1 cellular context compared by ENCODE assay signal in the genomic region with DNA sequence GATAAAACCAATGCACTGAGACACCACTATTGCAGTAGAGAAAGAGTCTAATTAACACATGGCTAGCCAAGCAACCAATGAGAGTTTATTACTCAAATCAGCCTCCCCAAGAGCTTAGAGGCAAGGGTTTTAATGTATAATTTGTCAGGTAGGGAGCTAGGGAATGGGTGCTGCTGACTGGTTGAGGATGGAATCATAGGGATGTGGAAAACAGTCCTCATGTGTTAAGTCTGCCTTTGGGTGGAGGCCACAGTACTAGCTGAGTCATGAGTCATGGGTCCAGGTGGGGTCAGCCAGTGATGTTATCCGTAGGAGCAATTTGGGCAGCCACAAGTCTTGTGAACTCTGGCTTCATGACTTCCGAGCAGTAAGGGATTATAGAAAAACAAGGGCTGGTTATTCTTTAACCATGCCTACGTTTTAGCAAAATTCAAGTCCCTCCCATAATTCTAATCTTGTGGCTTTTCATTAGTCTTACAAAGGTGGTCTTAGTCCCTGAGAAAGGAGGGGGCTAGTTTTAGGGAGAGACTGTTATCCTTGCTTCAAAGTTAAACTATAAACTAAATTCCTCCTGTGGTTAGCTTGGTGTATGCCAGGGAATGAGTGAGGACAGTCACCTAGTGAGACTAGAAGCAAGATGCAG.
TF ChIP-seq lines count a peak whose summit lies in the region.

No MANE protein-coding gene starts in this region.

TF ChIP-seq in K562, 482 proteins besides CTCF, POLR2A, EP300 and RAD21 (continued from another document):
- TF ChIP-seq, protein P1, sequence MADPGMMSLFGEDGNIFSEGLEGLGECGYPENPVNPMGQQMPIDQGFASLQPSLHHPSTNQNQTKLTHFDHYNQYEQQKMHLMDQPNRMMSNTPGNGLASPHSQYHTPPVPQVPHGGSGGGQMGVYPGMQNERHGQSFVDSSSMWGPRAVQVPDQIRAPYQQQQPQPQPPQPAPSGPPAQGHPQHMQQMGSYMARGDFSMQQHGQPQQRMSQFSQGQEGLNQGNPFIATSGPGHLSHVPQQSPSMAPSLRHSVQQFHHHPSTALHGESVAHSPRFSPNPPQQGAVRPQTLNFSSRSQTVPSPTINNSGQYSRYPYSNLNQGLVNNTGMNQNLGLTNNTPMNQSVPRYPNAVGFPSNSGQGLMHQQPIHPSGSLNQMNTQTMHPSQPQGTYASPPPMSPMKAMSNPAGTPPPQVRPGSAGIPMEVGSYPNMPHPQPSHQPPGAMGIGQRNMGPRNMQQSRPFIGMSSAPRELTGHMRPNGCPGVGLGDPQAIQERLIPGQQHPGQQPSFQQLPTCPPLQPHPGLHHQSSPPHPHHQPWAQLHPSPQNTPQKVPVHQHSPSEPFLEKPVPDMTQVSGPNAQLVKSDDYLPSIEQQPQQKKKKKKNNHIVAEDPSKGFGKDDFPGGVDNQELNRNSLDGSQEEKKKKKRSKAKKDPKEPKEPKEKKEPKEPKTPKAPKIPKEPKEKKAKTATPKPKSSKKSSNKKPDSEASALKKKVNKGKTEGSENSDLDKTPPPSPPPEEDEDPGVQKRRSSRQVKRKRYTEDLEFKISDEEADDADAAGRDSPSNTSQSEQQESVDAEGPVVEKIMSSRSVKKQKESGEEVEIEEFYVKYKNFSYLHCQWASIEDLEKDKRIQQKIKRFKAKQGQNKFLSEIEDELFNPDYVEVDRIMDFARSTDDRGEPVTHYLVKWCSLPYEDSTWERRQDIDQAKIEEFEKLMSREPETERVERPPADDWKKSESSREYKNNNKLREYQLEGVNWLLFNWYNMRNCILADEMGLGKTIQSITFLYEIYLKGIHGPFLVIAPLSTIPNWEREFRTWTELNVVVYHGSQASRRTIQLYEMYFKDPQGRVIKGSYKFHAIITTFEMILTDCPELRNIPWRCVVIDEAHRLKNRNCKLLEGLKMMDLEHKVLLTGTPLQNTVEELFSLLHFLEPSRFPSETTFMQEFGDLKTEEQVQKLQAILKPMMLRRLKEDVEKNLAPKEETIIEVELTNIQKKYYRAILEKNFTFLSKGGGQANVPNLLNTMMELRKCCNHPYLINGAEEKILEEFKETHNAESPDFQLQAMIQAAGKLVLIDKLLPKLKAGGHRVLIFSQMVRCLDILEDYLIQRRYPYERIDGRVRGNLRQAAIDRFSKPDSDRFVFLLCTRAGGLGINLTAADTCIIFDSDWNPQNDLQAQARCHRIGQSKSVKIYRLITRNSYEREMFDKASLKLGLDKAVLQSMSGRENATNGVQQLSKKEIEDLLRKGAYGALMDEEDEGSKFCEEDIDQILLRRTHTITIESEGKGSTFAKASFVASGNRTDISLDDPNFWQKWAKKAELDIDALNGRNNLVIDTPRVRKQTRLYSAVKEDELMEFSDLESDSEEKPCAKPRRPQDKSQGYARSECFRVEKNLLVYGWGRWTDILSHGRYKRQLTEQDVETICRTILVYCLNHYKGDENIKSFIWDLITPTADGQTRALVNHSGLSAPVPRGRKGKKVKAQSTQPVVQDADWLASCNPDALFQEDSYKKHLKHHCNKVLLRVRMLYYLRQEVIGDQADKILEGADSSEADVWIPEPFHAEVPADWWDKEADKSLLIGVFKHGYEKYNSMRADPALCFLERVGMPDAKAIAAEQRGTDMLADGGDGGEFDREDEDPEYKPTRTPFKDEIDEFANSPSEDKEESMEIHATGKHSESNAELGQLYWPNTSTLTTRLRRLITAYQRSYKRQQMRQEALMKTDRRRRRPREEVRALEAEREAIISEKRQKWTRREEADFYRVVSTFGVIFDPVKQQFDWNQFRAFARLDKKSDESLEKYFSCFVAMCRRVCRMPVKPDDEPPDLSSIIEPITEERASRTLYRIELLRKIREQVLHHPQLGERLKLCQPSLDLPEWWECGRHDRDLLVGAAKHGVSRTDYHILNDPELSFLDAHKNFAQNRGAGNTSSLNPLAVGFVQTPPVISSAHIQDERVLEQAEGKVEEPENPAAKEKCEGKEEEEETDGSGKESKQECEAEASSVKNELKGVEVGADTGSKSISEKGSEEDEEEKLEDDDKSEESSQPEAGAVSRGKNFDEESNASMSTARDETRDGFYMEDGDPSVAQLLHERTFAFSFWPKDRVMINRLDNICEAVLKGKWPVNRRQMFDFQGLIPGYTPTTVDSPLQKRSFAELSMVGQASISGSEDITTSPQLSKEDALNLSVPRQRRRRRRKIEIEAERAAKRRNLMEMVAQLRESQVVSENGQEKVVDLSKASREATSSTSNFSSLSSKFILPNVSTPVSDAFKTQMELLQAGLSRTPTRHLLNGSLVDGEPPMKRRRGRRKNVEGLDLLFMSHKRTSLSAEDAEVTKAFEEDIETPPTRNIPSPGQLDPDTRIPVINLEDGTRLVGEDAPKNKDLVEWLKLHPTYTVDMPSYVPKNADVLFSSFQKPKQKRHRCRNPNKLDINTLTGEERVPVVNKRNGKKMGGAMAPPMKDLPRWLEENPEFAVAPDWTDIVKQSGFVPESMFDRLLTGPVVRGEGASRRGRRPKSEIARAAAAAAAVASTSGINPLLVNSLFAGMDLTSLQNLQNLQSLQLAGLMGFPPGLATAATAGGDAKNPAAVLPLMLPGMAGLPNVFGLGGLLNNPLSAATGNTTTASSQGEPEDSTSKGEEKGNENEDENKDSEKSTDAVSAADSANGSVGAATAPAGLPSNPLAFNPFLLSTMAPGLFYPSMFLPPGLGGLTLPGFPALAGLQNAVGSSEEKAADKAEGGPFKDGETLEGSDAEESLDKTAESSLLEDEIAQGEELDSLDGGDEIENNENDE (IDR thresholded peaks at IDR 0.05; ENCODE audit: low read depth, low read length), result no peak
- TF ChIP-seq FOSL1 (tag; conservative IDR thresholded peaks at IDR 0.05) (peak; percentile 63), TRIM24 (IDR thresholded peaks at IDR 0.05) (peak; percentile 27 to 59; a peak in 1 of 4 replicates), JUN (IDR thresholded peaks at IDR 0.05; ENCODE audit: borderline replicate concordance, low read depth, low read length) (0 out of 2 replicates have a peak, but pooled peaks have one; percentile 25), JUN (CRISPR knock-in tag; IDR thresholded peaks at IDR 0.05; ENCODE audit: borderline replicate concordance) (no peak), SMARCE1 (IDR thresholded peaks at IDR 0.05) (no peak), CBX1 (IDR thresholded peaks at IDR 0.05; ENCODE audit: low read depth) (0 out of 2 replicates have a peak, but pooled peaks have one; percentile 5), JUND (IDR thresholded peaks at IDR 0.05; ENCODE audit: borderline replicate concordance, low read depth, low read length) (peak; percentile 69), JUND (tag; IDR thresholded peaks at IDR 0.05; ENCODE audit: borderline replicate concordance, low read depth, low read length) (peak; percentile 62; the same call in 2 of the 3 replicates), MYC (IDR thresholded peaks at IDR 0.05; ENCODE audit: low read depth, low read length) (no peak), MYC (CRISPR knock-in tag; IDR thresholded peaks at IDR 0.05; ENCODE audit: borderline replicate concordance, low read depth) (no peak), ARID1B (IDR thresholded peaks at IDR 0.05) (0 out of 2 replicates have a peak, but pooled peaks have one; percentile 10), CTBP1 (IDR thresholded peaks at IDR 0.05; ENCODE audit: borderline replicate concordance) (peak; percentile 55; the same call in 1 of the 2 replicates), TRIM28 (IDR thresholded peaks at IDR 0.05) (peak; percentile 63; the same call in 1 of the 2 replicates), C11orf30 (IDR thresholded peaks at IDR 0.05; ENCODE audit: low read depth) (peak; percentile 37; the same call in 1 of the 2 replicates), CBX5 (IDR thresholded peaks at IDR 0.05; ENCODE audit: borderline replicate concordance, low read depth) (0 out of 2 replicates have a peak, but pooled peaks have one; percentile 33), NR2C1 (IDR thresholded peaks at IDR 0.05) (no peak; the same call in 1 of the 2 replicates), NR2C1 (tag; IDR thresholded peaks at IDR 0.05) (0 out of 2 replicates have a peak, but pooled peaks have one; percentile 31)
- TF ChIP-seq, protein P2, sequence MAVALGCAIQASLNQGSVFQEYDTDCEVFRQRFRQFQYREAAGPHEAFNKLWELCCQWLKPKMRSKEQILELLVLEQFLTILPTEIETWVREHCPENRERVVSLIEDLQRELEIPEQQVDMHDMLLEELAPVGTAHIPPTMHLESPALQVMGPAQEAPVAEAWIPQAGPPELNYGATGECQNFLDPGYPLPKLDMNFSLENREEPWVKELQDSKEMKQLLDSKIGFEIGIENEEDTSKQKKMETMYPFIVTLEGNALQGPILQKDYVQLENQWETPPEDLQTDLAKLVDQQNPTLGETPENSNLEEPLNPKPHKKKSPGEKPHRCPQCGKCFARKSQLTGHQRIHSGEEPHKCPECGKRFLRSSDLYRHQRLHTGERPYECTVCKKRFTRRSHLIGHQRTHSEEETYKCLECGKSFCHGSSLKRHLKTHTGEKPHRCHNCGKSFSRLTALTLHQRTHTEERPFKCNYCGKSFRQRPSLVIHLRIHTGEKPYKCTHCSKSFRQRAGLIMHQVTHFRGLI (CRISPR knock-in tag; IDR thresholded peaks at IDR 0.05), result no peak
- TF ChIP-seq, protein P3, sequence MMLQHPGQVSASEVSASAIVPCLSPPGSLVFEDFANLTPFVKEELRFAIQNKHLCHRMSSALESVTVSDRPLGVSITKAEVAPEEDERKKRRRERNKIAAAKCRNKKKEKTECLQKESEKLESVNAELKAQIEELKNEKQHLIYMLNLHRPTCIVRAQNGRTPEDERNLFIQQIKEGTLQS (IDR thresholded peaks at IDR 0.05), result peak; percentile 41; the same call in 1 of the 2 replicates
- TF ChIP-seq, protein P3 (CRISPR knock-in tag; conservative IDR thresholded peaks at IDR 0.05), result no peak
